In the genomic region with DNA sequence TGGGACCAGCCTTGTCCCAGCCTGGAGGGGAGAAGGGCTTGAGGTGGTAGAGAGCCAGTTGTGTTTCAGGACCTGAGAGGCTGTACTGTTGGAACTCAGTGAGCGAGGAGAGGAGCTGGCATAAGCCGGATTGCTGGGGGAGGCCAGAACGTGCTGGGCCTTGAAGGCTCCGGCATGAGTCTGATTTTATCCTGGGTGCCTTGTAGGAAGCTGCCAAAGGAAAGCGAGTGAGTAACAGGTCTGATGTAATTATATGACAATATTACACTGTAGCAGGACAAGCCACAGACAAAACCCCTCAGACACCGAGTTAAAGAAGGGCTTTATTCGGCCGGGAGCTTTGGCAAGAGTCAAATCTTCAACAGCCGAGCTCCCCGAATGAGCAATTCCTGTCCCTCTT, we compare ENCODE assay signal across 10 cellular contexts. TPM values are rescaled to one million over a fixed set of nuclear protein-coding genes. Genes with fewer than 3 reads are reported as not detected.
A peak's percentile ranks its signal among the peaks of the same experiment; 100 is the strongest.
DNase-seq lines count a peak whose midpoint lies in the region; ATAC-seq and TF ChIP-seq lines count a peak whose summit lies in the region.
"Had no signal": no experiment of that assay in that cellular context is flagged by ENCODE, and none has a peak within 500 bp of the region (broad histone marks: within the 10 kb centered on the region; RNA-seq: fewer than 3 reads in every experiment).

No MANE protein-coding gene starts in this region.

- POLR2A ChIA-PET in Caco-2 (lab: Charles Lee) (interaction anchor here (0.7 kb wide), 1 partner anchor 9 kb away, joined by 3 read pairs; no protein-coding TSS in a partner anchor), PC-9 (lab: Charles Lee; ENCODE audit: unreplicated experiment) (no interaction called here)

- TF ChIP-seq CTCF in Caco-2 (IDR thresholded peaks at IDR 0.05; ENCODE audit: insufficient read depth in 1 of 2, low read depth in 1 of 2, low read length in 1 of 2, severe bottlenecking in 1 of 2, unreplicated experiment in 1 of 2) (no peak), PC-9 (conservative IDR thresholded peaks at IDR 0.05) (no peak), epithelial cell of proximal tubule (conservative IDR thresholded peaks at IDR 0.05; ENCODE audit: low read depth, low read length) (no peak), nephron progenitor cell (IDR thresholded peaks at IDR 0.05) (no peak)

- intact Hi-C loops in Caco-2 (cut with micrococcal nuclease; ENCODE audit: unreplicated experiment) (loop anchor here (1.0 kb wide), 1 partner anchor 9 kb away; no protein-coding TSS in a partner anchor), PC-9 (cut with micrococcal nuclease; ENCODE audit: unreplicated experiment) (no loop called here), sciatic nerve (cut with DNase I) (no loop called here)

- H3K4me1 ChIP-seq in Caco-2, result peaks cover 49% of the 10 kb centered on the region
- H3K4me1 ChIP-seq in PC-9 (replicated peaks; ENCODE audit: insufficient read depth), result peaks cover 10% of the 10 kb centered on the region
- H3K4me1 ChIP-seq: colonic mucosa had no signal

- no peak for ATAC-seq in HG03196 (IDR thresholded peaks at IDR 0.05; ENCODE audit: unreplicated experiment)
- ATAC-seq in GM19467 (IDR thresholded peaks at IDR 0.05; ENCODE audit: unreplicated experiment), result no peak
- ATAC-seq in sciatic nerve, result no peak

- H3K9me2 ChIP-seq in PC-9 (ENCODE audit: insufficient read depth), result no peaks in the 10 kb centered on the region

- peaks cover 14% of the 10 kb centered on the region for H3K79me2 ChIP-seq in PC-9 (ENCODE audit: low read depth)

- peaks cover 80% of the 10 kb centered on the region for H3K36me3 Mint-ChIP-seq in Caco-2 (ENCODE audit: insufficient read depth, unreplicated experiment)
- peaks cover 41% of the 10 kb centered on the region for H3K36me3 Mint-ChIP-seq in nephron progenitor cell (ENCODE audit: low read depth)

- no TSS peak for BruUV-seq in Caco-2 (replicated peaks; lab: Mats Ljungman, UMichigan)
- no TSS peak for BruUV-seq in PC-9 (replicated peaks; lab: Mats Ljungman, UMichigan)

- H3K27me3 Mint-ChIP-seq in Caco-2 (ENCODE audit: insufficient read depth, unreplicated experiment) (no peaks in the 10 kb centered on the region), nephron progenitor cell (ENCODE audit: low read depth, poor library complexity) (peaks cover 3% of the 10 kb centered on the region)

- H3K4me3 Mint-ChIP-seq in Caco-2 (ENCODE audit: unreplicated experiment), result peak overlapping the region; percentile 56
- H3K4me3 Mint-ChIP-seq in nephron progenitor cell, result no peak overlapping the region

- peak overlapping the region; percentile 31; the same call in 1 of the 2 replicates for H3K4me2 ChIP-seq in PC-9

- no peak for DNase-seq in Caco-2
- DNase-seq in PC-9, result no peak
- peak; percentile 39 for DNase-seq in epithelial cell of proximal tubule (ENCODE audit: low read depth)
- DNase-seq in nephron progenitor cell, result no peak
- no peak for DNase-seq in sciatic nerve (ENCODE audit: low spot score)
- no peak for DNase-seq in NCI-H1930 (lab: John Stamatoyannopoulos, UW)
- DNase-seq: colonic mucosa, retina had no signal

- CTCF ChIA-PET in Caco-2 (lab: Charles Lee), result interaction anchor here (1.1 kb wide), 1 partner anchor 9 kb away, joined by 4 read pairs; no protein-coding TSS in a partner anchor
- CTCF ChIA-PET in PC-9 (lab: Charles Lee), result no interaction called here

- H3K27ac Mint-ChIP-seq in Caco-2 (ENCODE audit: unreplicated experiment) (peak overlapping the region; percentile 77), nephron progenitor cell (peak overlapping the region; percentile 45)

- H3K4me1 Mint-ChIP-seq in Caco-2 (ENCODE audit: low read depth, unreplicated experiment), result peaks cover 61% of the 10 kb centered on the region
- H3K4me1 Mint-ChIP-seq in nephron progenitor cell, result peaks cover 67% of the 10 kb centered on the region

- no peaks in the 10 kb centered on the region for H4K20me1 ChIP-seq in PC-9 (ENCODE audit: insufficient read depth)

- H2AFZ ChIP-seq in PC-9, result no peak overlapping the region

- peak overlapping the region; percentile 55 for H3K27ac ChIP-seq in PC-9
- H3K27ac ChIP-seq: colonic mucosa had no signal

- H3K4me3 ChIP-seq in Caco-2 (ENCODE audit: low read depth, low read length) (no peak overlapping the region), PC-9 (no peak overlapping the region), epithelial cell of proximal tubule (ENCODE audit: low read depth, low read length) (no peak overlapping the region)
- H3K4me3 ChIP-seq: colonic mucosa had no signal

- no peaks in the 10 kb centered on the region for H3F3A ChIP-seq in PC-9 (ENCODE audit: insufficient read depth, low read depth)

- H3K36me3 ChIP-seq in Caco-2 (ENCODE audit: control insufficient read depth, insufficient read depth, low read length) (peaks cover 3% of the 10 kb centered on the region), PC-9 (ENCODE audit: low read depth) (no peaks in the 10 kb centered on the region)
- H3K36me3 ChIP-seq: colonic mucosa had no signal

- H3K9me3 ChIP-seq in Caco-2 (no peaks in the 10 kb centered on the region), PC-9 (ENCODE audit: insufficient read depth, low read depth) (no peaks in the 10 kb centered on the region)
- H3K9me3 ChIP-seq: colonic mucosa had no signal

- H3K27me3 ChIP-seq in Caco-2 (replicated peaks; ENCODE audit: control insufficient read depth, insufficient read depth, low read length) (no peaks in the 10 kb centered on the region), PC-9 (ENCODE audit: insufficient read depth, low read depth) (no peaks in the 10 kb centered on the region)
- H3K27me3 ChIP-seq: colonic mucosa had no signal

- H3K9me3 Mint-ChIP-seq in Caco-2 (ENCODE audit: unreplicated experiment), result peaks cover 4% of the 10 kb centered on the region
- peaks cover 3% of the 10 kb centered on the region for H3K9me3 Mint-ChIP-seq in nephron progenitor cell

RNA-seq across cellular contexts. Expression of a gene that starts 17.2 kb away (rescaled TPM):
- total RNA-seq in Caco-2 (2022) (122 and 130 TPM in 2 replicates), PC-9 (2021) (39.4 and 44.0 TPM in 2 replicates), epithelial cell of proximal tubule (48.5 and 49.8 TPM in 2 replicates), sciatic nerve (119 TPM)

RNA-seq across cellular contexts. Expression of a gene that starts 32.2 kb away (rescaled TPM):
- total RNA-seq in Caco-2 (2022), result 166 and 180 TPM in 2 replicates
- total RNA-seq in PC-9 (2021), result 66.1 and 85.6 TPM in 2 replicates
- 95.6 and 108 TPM in 2 replicates for total RNA-seq in epithelial cell of proximal tubule
- total RNA-seq in sciatic nerve, result 59.4 TPM
